Comparison of ENCODE assay signal across 18 cellular contexts in the genomic region with DNA sequence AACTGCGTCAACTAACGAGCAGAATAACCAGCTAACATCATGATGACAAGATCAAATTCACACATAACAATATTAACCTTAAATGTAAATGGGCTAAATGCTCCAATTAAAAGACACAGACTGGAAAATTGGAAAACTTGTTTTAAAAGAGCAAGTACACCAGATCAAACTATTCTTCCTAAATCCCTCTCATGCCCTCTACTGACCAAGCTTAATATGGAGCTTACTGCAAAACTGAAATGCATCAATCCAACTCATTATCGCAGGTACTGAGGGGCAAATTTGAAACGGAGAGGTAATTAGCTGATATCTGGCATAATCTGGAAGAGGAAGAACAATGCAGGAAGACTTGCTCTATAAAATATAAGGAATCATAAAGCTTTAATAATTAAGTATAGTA.
DNase-seq lines count a peak whose midpoint lies in the region; ATAC-seq and TF ChIP-seq lines count a peak whose summit lies in the region.
"Had no signal": no experiment of that assay in that cellular context is flagged by ENCODE, and none has a peak within 500 bp of the region (broad histone marks: within the 10 kb centered on the region; RNA-seq: fewer than 3 reads in every experiment).

No MANE protein-coding gene starts in this region.

- no peak overlapping the region for H3K27ac Mint-ChIP-seq in activated CD8-positive, alpha-beta T cell treated with anti-CD3 and anti-CD28 coated beads, Interleukin-2, amount 10 ng/mL, durations not matched to agents 7 days and 5 days
- H3K27ac Mint-ChIP-seq: activated B cell treated with CpG ODN at 0.5 μM for 24 hours; activated T-helper 2 cell treated with anti-CD3 and anti-CD28 coated beads, Interferon-gamma antibody, Interleukin-2, Interleukin-4, amounts not matched to agents 10 μg/mL and 5 μg/mL and 100 μg/mL, durations not matched to agents 14 hours and 24 hours and 36 hours had no signal

- in situ Hi-C loops in astrocyte of the spinal cord (cut with HindIII; ENCODE audit: low sequenced_read_pairs), result no loop called here

- no peaks in the 10 kb centered on the region for H3K36me3 ChIP-seq in SK-N-SH (replicated peaks in 1 of 2; ENCODE audit: control insufficient read depth in 1 of 2, insufficient read depth in 2 of 2, low read length in 1 of 2)
- H3K36me3 ChIP-seq in left lung, result no peaks in the 10 kb centered on the region
- H3K36me3 ChIP-seq: left ventricle myocardium inferior, pancreas had no signal

- H3K4me3 Mint-ChIP-seq in activated CD8-positive, alpha-beta T cell treated with anti-CD3 and anti-CD28 coated beads, Interleukin-2, amount 10 ng/mL, durations not matched to agents 7 days and 5 days, result no peak overlapping the region
- H3K4me3 Mint-ChIP-seq: activated B cell treated with CpG ODN at 0.5 μM for 24 hours had no signal

- no peak for TF ChIP-seq EP300 in SK-N-SH (IDR thresholded peaks at IDR 0.05; ENCODE audit: borderline replicate concordance in 1 of 2, low read depth in 1 of 2, low read length in 1 of 2)

- ATAC-seq in SK-N-SH treated with all-trans-retinoic acid at 6 μM for 48 hours (no peak), left lung (no peak)
- ATAC-seq in activated CD8-positive, alpha-beta T cell treated with anti-CD3 and anti-CD28 coated beads, Interleukin-2, amount 10 ng/mL, durations not matched to agents 7 days and 5 days, result no peak
- ATAC-seq: foreskin keratinocyte, pancreas had no signal

- peak; percentile 54 for TF ChIP-seq RAD21 in SK-N-SH (IDR thresholded peaks at IDR 0.05; ENCODE audit: low read length)

- H3K4me3 ChIP-seq in SK-N-SH (ENCODE audit: low read depth in 2 of 2, low read length in 1 of 2) (no peak overlapping the region), astrocyte of the spinal cord (ENCODE audit: low read depth, low read length) (no peak overlapping the region), left lung (no peak overlapping the region)
- H3K4me3 ChIP-seq: left ventricle myocardium inferior, pancreas had no signal

- POLR2A ChIA-PET in SK-N-SH (lab: Yijun Ruan, JAX), result no interaction called here
- POLR2A ChIA-PET in activated CD8-positive, alpha-beta T cell treated with anti-CD3 and anti-CD28 coated beads, Interleukin-2, amount 10 ng/mL, durations not matched to agents 7 days and 5 days (lab: Charles Lee), result no interaction called here

- intact Hi-C loops in left lung (cut with DNase I), result no loop called here

- H3F3A ChIP-seq in SK-N-SH (replicated peaks; ENCODE audit: insufficient read depth), result no peaks in the 10 kb centered on the region

- no peaks in the 10 kb centered on the region for H4K20me1 ChIP-seq in SK-N-SH (ENCODE audit: insufficient read depth)

- no peak overlapping the region for H3K27ac ChIP-seq in SK-N-SH (ENCODE audit: low read depth in 2 of 2, low read length in 1 of 2)
- no peak overlapping the region for H3K27ac ChIP-seq in left lung
- H3K27ac ChIP-seq: foreskin keratinocyte, left ventricle myocardium inferior, pancreas had no signal

- H3K4me1 ChIP-seq in SK-N-SH (ENCODE audit: control insufficient read depth in 1 of 2, insufficient read depth in 2 of 2, low read depth in 1 of 2, low read length in 1 of 2) (no peaks in the 10 kb centered on the region), left lung (no peaks in the 10 kb centered on the region)
- H3K4me1 ChIP-seq: foreskin keratinocyte, left ventricle myocardium inferior, pancreas had no signal

- no peaks in the 10 kb centered on the region for H3K4me1 Mint-ChIP-seq in activated CD8-positive, alpha-beta T cell treated with anti-CD3 and anti-CD28 coated beads, Interleukin-2, amount 10 ng/mL, durations not matched to agents 7 days and 5 days (ENCODE audit: low read depth)
- H3K4me1 Mint-ChIP-seq: activated B cell treated with CpG ODN at 0.5 μM for 24 hours had no signal

- H3K27me3 ChIP-seq in SK-N-SH (ENCODE audit: insufficient read depth) (no peaks in the 10 kb centered on the region), left lung (no peaks in the 10 kb centered on the region)
- H3K27me3 ChIP-seq: foreskin keratinocyte, pancreas had no signal

- TF ChIP-seq CTCF in SK-N-SH (IDR thresholded peaks at IDR 0.05), result no peak; the same call in 1 of the 2 replicates
- peak; percentile 23 for TF ChIP-seq CTCF in astrocyte of the spinal cord (IDR thresholded peaks at IDR 0.05; ENCODE audit: low read depth, low read length)
- TF ChIP-seq CTCF in left lung (IDR thresholded peaks at IDR 0.05), result no peak

- H3K27me3 Mint-ChIP-seq in activated CD8-positive, alpha-beta T cell treated with anti-CD3 and anti-CD28 coated beads, Interleukin-2, amount 10 ng/mL, durations not matched to agents 7 days and 5 days (ENCODE audit: low read depth), result no peaks in the 10 kb centered on the region
- H3K27me3 Mint-ChIP-seq: activated B cell treated with CpG ODN at 0.5 μM for 24 hours had no signal

- peaks cover 22% of the 10 kb centered on the region for H3K9me3 Mint-ChIP-seq in activated CD8-positive, alpha-beta T cell treated with anti-CD3 and anti-CD28 coated beads, Interleukin-2, amount 10 ng/mL, durations not matched to agents 7 days and 5 days (ENCODE audit: insufficient read depth)

- DNase-seq in SK-N-SH (no peak), NCI-H446 treated with DMSO at 0.1 percent for 48 hours (lab: John Stamatoyannopoulos, UW) (peak; percentile 14), astrocyte of the spinal cord (ENCODE audit: low read depth, low spot score) (peak; percentile 11), NCI-H2107 (lab: John Stamatoyannopoulos, UW) (no peak), T-helper 2 cell (no peak), left lung (no peak)
- no peak for DNase-seq in activated CD8-positive, alpha-beta T cell treated with anti-CD3 and anti-CD28 coated beads, Interleukin-2, amount 10 ng/mL, durations not matched to agents 7 days and 5 days
- DNase-seq: activated B cell treated with CpG ODN at 0.5 μM for 24 hours; amniotic stem cell; COR-L47; left ventricle myocardium inferior; NCI-H1092 treated with DMSO at 0.1 percent for 48 hours; pancreas; stimulated activated CD4-positive, alpha-beta T cell treated with anti-CD3 and anti-CD28 coated beads, Interleukin-2, amount 100 ng/mL, for 48 hours; substantia nigra had no signal

- no peaks in the 10 kb centered on the region for H3K79me2 ChIP-seq in SK-N-SH (ENCODE audit: insufficient read depth)

- H3K9ac ChIP-seq in SK-N-SH, result no peak overlapping the region

- no peak overlapping the region for H3K4me2 ChIP-seq in SK-N-SH

- H3K9me2 ChIP-seq in SK-N-SH, result 0 out of 2 replicates have a peak, but pooled peaks cover 3% of the 10 kb centered on the region

- 57% methylated on average over 4 of the region's 4 CpGs for WGBS in SK-N-SH (ENCODE audit: low lambda C conversion rate)

- H2AFZ ChIP-seq in SK-N-SH (ENCODE audit: low read depth), result no peak overlapping the region

- no peaks in the 10 kb centered on the region for H3K36me3 Mint-ChIP-seq in activated CD8-positive, alpha-beta T cell treated with anti-CD3 and anti-CD28 coated beads, Interleukin-2, amount 10 ng/mL, durations not matched to agents 7 days and 5 days (ENCODE audit: low read depth)

- H3K9me3 ChIP-seq in SK-N-SH (no peaks in the 10 kb centered on the region), left lung (peaks cover 0 to 15% of the 10 kb centered on the region in 2 donors)
- H3K9me3 ChIP-seq: pancreas had no signal

- CTCF ChIA-PET in SK-N-SH (lab: Yijun Ruan, JAX), result interaction anchor here (0.9 to 1.1 kb wide), 2 partner anchors 21 to 1224 kb away, joined by 3 to 6 read pairs; a partner anchor contains a TSS
- CTCF ChIA-PET in activated CD8-positive, alpha-beta T cell treated with anti-CD3 and anti-CD28 coated beads, Interleukin-2, amount 10 ng/mL, durations not matched to agents 7 days and 5 days (lab: Charles Lee), result no interaction called here

TF ChIP-seq in SK-N-SH, 30 proteins besides CTCF, POLR2A, EP300 and RAD21 (continues in another document):
- TF ChIP-seq NRF1 (IDR thresholded peaks at IDR 0.05; ENCODE audit: low read depth, low read length) (no peak), RCOR1 (IDR thresholded peaks at IDR 0.05; ENCODE audit: low read length) (no peak)
- TF ChIP-seq, protein P1, sequence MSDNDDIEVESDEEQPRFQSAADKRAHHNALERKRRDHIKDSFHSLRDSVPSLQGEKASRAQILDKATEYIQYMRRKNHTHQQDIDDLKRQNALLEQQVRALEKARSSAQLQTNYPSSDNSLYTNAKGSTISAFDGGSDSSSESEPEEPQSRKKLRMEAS (IDR thresholded peaks at IDR 0.05; ENCODE audit: low read depth), result no peak
- TF ChIP-seq, protein P2, sequence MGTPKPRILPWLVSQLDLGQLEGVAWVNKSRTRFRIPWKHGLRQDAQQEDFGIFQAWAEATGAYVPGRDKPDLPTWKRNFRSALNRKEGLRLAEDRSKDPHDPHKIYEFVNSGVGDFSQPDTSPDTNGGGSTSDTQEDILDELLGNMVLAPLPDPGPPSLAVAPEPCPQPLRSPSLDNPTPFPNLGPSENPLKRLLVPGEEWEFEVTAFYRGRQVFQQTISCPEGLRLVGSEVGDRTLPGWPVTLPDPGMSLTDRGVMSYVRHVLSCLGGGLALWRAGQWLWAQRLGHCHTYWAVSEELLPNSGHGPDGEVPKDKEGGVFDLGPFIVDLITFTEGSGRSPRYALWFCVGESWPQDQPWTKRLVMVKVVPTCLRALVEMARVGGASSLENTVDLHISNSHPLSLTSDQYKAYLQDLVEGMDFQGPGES (IDR thresholded peaks at IDR 0.05; ENCODE audit: low read depth, low read length), result no peak

TF ChIP-seq in SK-N-SH treated with all-trans-retinoic acid at 6 μM for 48 hours, 23 proteins besides CTCF, POLR2A, EP300 and RAD21:
- TF ChIP-seq ZFP3 (CRISPR knock-in tag; IDR thresholded peaks at IDR 0.05) (no peak), SNAI2 (CRISPR knock-in tag; IDR thresholded peaks at IDR 0.05) (no peak), TOX (CRISPR knock-in tag; IDR thresholded peaks at IDR 0.05; ENCODE audit: borderline replicate concordance) (no peak), RARB (CRISPR knock-in tag; IDR thresholded peaks at IDR 0.05) (no peak)
TF ChIP-seq in SK-N-SH treated with all-trans-retinoic acid at 6 μM for 48 hours: peak in this region for 0.

Comparison
In these comparisons a context has a peak if more than half of its experiments do, and no peak if none do; other contexts are left out.
1. DNase-seq: peak in NCI-H446 treated with DMSO at 0.1 percent for 48 hours (single experiment) and astrocyte of the spinal cord (single experiment); none in SK-N-SH (single experiment), activated CD8-positive, alpha-beta T cell treated with anti-CD3 and anti-CD28 coated beads, Interleukin-2, amount 10 ng/mL, durations not matched to agents 7 days and 5 days (single experiment), NCI-H2107 (single experiment), T-helper 2 cell (0 of 5) and left lung (0 of 2).